ENCODE assay signal across 8 cellular contexts in the genomic region with DNA sequence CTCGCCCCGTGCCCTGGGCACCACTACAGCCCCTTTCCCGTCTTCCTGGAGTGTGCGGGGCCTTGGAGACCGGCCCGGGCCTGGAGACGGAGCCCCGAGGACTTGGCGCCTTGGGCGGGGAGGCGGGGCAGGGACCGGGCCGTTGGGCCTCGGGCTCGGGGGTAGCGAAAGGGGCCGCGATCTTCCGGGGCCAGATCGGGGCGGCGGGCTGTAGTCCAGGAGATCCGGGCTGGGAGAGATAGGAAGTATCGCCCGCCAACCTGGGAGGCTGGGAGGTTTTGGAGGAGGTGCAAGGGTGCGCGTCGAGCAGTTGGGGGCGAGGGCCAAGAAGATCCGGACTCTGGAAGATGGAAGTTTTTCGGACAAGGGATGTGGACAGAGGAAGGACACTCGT. TPM values are rescaled to one million over a fixed set of nuclear protein-coding genes. Genes with fewer than 3 reads are reported as not detected.
DNase-seq lines count a peak whose midpoint lies in the region; ATAC-seq, FAIRE-seq and TF ChIP-seq lines count a peak whose summit lies in the region.

No MANE protein-coding gene starts in this region.

- no peaks in the 10 kb centered on the region for H3K27me3 Mint-ChIP-seq in naive B cell

- CTCF ChIA-PET in AG04450 (lab: Charles Lee) = no interaction called here

- H3K27ac Mint-ChIP-seq in naive B cell = peak overlapping the region; percentile 71 to 95 (median 94)

- peak overlapping the region; percentile 90 to 99 (median 96) for H3K4me3 Mint-ChIP-seq in naive B cell

- H3K36me3 Mint-ChIP-seq in naive B cell = no peaks in the 10 kb centered on the region

- TF ChIP-seq CTCF in AG04450 (IDR thresholded peaks at IDR 0.05; ENCODE audit: low read depth, low read length) (no peak), epithelial cell of esophagus (IDR thresholded peaks at IDR 0.05; ENCODE audit: insufficient read depth, low read depth, low read length, missing control alignments) (no peak)

- H3K9me3 ChIP-seq in AG04450 (ENCODE audit: control insufficient read depth, insufficient read depth, low read length) = no peaks in the 10 kb centered on the region; the same call in 1 of the 2 replicates

- peaks cover 36 to 49% (median 44%) of the 10 kb centered on the region in 3 donors for H3K4me1 Mint-ChIP-seq in naive B cell

- POLR2A ChIA-PET in AG04450 (lab: Yijun Ruan, JAX) = no interaction called here

- H3K4me3 ChIP-seq in AG04450 (ENCODE audit: low read depth, low read length) = peak overlapping the region; percentile 77
- H3K4me3 ChIP-seq in epithelial cell of esophagus (ENCODE audit: low read length) = peak overlapping the region; percentile 87

- no peaks in the 10 kb centered on the region for H3K27me3 ChIP-seq in AG04450 (ENCODE audit: control insufficient read depth, insufficient read depth, low read length)

- ATAC-seq in GM18873 (IDR thresholded peaks at IDR 0.05; ENCODE audit: low FRiP score, unreplicated experiment) (peak; percentile 25), HG03066 (IDR thresholded peaks at IDR 0.05; ENCODE audit: low read depth, unreplicated experiment) (peak; percentile 44), naive B cell (ENCODE audit: low read depth in 2 of 2) (peak; percentile 33 to 39)

- DNase-seq in AG04450 (ENCODE audit: low read depth, low spot score) = no peak
- DNase-seq in SW480 (ENCODE audit: low spot score) = peak; percentile 16
- DNase-seq in epithelial cell of esophagus (ENCODE audit: low read depth) = peak; percentile 27
- no peak for DNase-seq in naive B cell
- DNase-seq in urothelium cell line (ENCODE audit: low spot score) = peak; percentile 57
- no peak for DNase-seq in NCI-H226

- FAIRE-seq in urothelium cell line (lab: Jason Lieb, UNC) = no peak

- peak overlapping the region; percentile 52 for H3K27ac ChIP-seq in AG04450 (ENCODE audit: low read depth, low read length)

- no peaks in the 10 kb centered on the region for H3K9me3 Mint-ChIP-seq in naive B cell

RNA-seq across cellular contexts. Expression of a gene that starts 0.5 kb away (rescaled TPM):
- polyA plus RNA-seq in AG04450 (2011; rRNA removed) (32.5 and 40.8 TPM in 2 replicates), naive B cell (ENCODE audit: low read depth in 6 of 6) (10 to 100 TPM in 5 of 6 donors, 1 to 10 TPM in 1; 7.7 to 26.4 (median 22.0) TPM)
- 20.1 and 21.9 TPM in 2 replicates for polyA minus RNA-seq in AG04450 (2011; rRNA and poly(A)+ RNA removed)

RNA-seq across cellular contexts. Expression of a gene that starts 15.1 kb away (rescaled TPM):
- polyA plus RNA-seq in AG04450 (2011; rRNA removed) (24.4 and 34.4 TPM in 2 replicates), naive B cell (ENCODE audit: low read depth in 6 of 6) (10 to 100 TPM; 10.3 to 26.3 (median 19.9) TPM)
- polyA minus RNA-seq in AG04450 (2011; rRNA and poly(A)+ RNA removed) = 6.3 and 8.0 TPM in 2 replicates

Comparison
In these comparisons a context has a peak if more than half of its experiments do, and no peak if none do; other contexts are left out.
1. DNase-seq: peak in SW480 (single experiment), epithelial cell of esophagus (single experiment) and urothelium cell line (single experiment); none in AG04450 (single experiment), naive B cell (single experiment) and NCI-H226 (single experiment).
2. Peak in every context shown above with its lines, with median percentiles within 50 percentile points of each other: ATAC-seq.